Comparison of ENCODE assay signal across 23 cellular contexts in the genomic region with DNA sequence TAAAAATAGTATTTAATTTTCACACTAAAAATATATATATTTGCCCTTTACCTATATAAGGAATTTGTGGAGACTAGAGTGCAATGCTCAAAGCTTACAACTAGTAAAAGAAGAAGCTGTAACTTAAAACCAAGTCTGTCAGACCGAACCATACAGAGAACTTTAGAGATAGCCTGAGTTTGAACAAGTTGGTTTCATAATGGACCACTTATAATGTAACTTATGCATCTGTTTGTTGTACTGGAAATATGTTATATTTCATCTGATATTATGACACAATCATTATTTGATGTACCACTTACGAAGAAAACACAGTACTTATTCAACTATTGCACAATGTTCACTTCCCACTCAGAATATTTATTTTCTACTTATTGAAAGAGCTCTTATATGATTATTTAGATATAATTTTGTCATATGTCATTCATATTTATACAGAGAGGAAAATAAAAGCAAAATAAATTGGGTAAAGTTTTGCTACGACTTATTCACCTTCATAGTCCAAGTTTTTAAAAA.
DNase-seq lines count a peak whose midpoint lies in the region; ATAC-seq, FAIRE-seq and TF ChIP-seq lines count a peak whose summit lies in the region.
"Had no signal": no experiment of that assay in that cellular context is flagged by ENCODE, and none has a peak within 500 bp of the region (broad histone marks: within the 10 kb centered on the region; RNA-seq: fewer than 3 reads in every experiment).

No MANE protein-coding gene starts in this region.

- TF ChIP-seq RAD21 in HepG2 (CRISPR knock-in tag; IDR thresholded peaks at IDR 0.05): no peak
- no peak for TF ChIP-seq RAD21 in K562 (CRISPR knock-in tag; conservative IDR thresholded peaks at IDR 0.05 in 1 of 2, IDR thresholded peaks at IDR 0.05 in 1 of 2)

- ATAC-seq in HepG2: no peak
- ATAC-seq in right lobe of liver: no peak
- no peak for ATAC-seq in K562
- ATAC-seq in GM19351 (IDR thresholded peaks at IDR 0.05; ENCODE audit: unreplicated experiment): no peak
- ATAC-seq: CD8-positive, alpha-beta T cell; GM12878 had no signal

- CTCF ChIA-PET in HepG2 (lab: Yijun Ruan, JAX; ENCODE audit: low intra/inter-chr PET ratio, low total read pairs) (no interaction called here), K562 (lab: Yijun Ruan, JAX; ENCODE audit: low intra/inter-chr PET ratio) (no interaction called here)
- CTCF ChIA-PET in CD8-positive, alpha-beta memory T cell (lab: Charles Lee): no interaction called here

- no peak overlapping the region for H3K27ac Mint-ChIP-seq in CD8-positive, alpha-beta memory T cell
- H3K27ac Mint-ChIP-seq: CD4-positive, alpha-beta T cell; CD8-positive, alpha-beta T cell had no signal

- BruUV-seq in HepG2 (replicated peaks; lab: Mats Ljungman, UMichigan): no TSS peak
- BruUV-seq in K562 (replicated peaks; lab: Mats Ljungman, UMichigan): no TSS peak

- no peak for FAIRE-seq in HepG2 (lab: Jason Lieb, UNC)
- no peak for FAIRE-seq in K562 (lab: Jason Lieb, UNC)
- peak; percentile 59 for FAIRE-seq in small intestine (lab: Jason Lieb, UNC)
- FAIRE-seq: GM12878, GM12892, GM18507 had no signal

- 3% methylated on average over 3 of the region's 3 CpGs for WGBS in HepG2 (ENCODE audit: low lambda C conversion rate)
- WGBS in right lobe of liver (ENCODE audit: insufficient coverage, low coverage, low lambda C conversion rate, missing lambda C conversion rate): 45% methylated on average over 3 of the region's 3 CpGs
- WGBS in K562 (ENCODE audit: insufficient coverage, low coverage, missing lambda C conversion rate): 0% methylated on average over 3 of the region's 3 CpGs
- 48 to 56% (median 51%) methylated on average over 3 of the region's 3 CpGs for WGBS in small intestine, 3 donors

- peaks cover 0 to 41% (median 10%) of the 10 kb centered on the region in 5 donors for H3K9me3 Mint-ChIP-seq in CD8-positive, alpha-beta memory T cell
- H3K9me3 Mint-ChIP-seq: CD4-positive, alpha-beta T cell had no signal

- H3K9me1 ChIP-seq in K562 (ENCODE audit: control insufficient read depth, insufficient read depth, low read length): no peaks in the 10 kb centered on the region

- H3K27me3 ChIP-seq in HepG2 (ENCODE audit: control insufficient read depth in 1 of 2, insufficient read depth in 2 of 2, low read length in 2 of 2): no peaks in the 10 kb centered on the region
- H3K27me3 ChIP-seq in right lobe of liver: no peaks in the 10 kb centered on the region
- no peaks in the 10 kb centered on the region for H3K27me3 ChIP-seq in K562 (ENCODE audit: control insufficient read depth in 2 of 2, insufficient read depth in 2 of 2, low read length in 2 of 2)
- no peaks in the 10 kb centered on the region for H3K27me3 ChIP-seq in small intestine (ENCODE audit: control insufficient read depth in 2 of 2, insufficient read depth in 2 of 2, low read length in 2 of 2)
- no peaks in the 10 kb centered on the region for H3K27me3 ChIP-seq in CD8-positive, alpha-beta memory T cell (ENCODE audit: insufficient read depth, low read length, poor library complexity, severe bottlenecking)
- H3K27me3 ChIP-seq: BLaER1 treated with 17β-estradiol and CSF1 and Interleukin-3, amounts not matched to agents 10 nM and 100 nM had no signal

- H3K4me2 ChIP-seq in HepG2 (ENCODE audit: low read depth, low read length) (no peak overlapping the region), K562 (ENCODE audit: insufficient read depth, low read length) (no peak overlapping the region)
- H3K4me2 ChIP-seq: BLaER1 treated with 17β-estradiol and CSF1 and Interleukin-3, amounts not matched to agents 10 nM and 100 nM had no signal

- TF ChIP-seq POLR2A in HepG2 (IDR thresholded peaks at IDR 0.05; ENCODE audit: insufficient read depth in 1 of 2, low read depth in 2 of 2, low read length in 2 of 2) (no peak), right lobe of liver (IDR thresholded peaks at IDR 0.05) (no peak), K562 (conservative IDR thresholded peaks at IDR 0.05) (no peak)

- H3K79me2 ChIP-seq in HepG2 (ENCODE audit: insufficient read depth, low read length) (no peaks in the 10 kb centered on the region), K562 (ENCODE audit: control insufficient read depth, insufficient read depth, low read length) (no peaks in the 10 kb centered on the region)

- H3K4me3 ChIP-seq in HepG2 (replicated peaks in 1 of 3; ENCODE audit: insufficient read depth in 1 of 3, low read depth in 2 of 3, low read length in 3 of 3) (no peak overlapping the region), right lobe of liver (no peak overlapping the region), K562 (no peak overlapping the region), small intestine (ENCODE audit: low read depth in 1 of 2, low read length in 2 of 2) (no peak overlapping the region)
- no peak overlapping the region for H3K4me3 ChIP-seq in CD8-positive, alpha-beta memory T cell (ENCODE audit: low read length)
- H3K4me3 ChIP-seq: BLaER1 treated with 17β-estradiol and CSF1 and Interleukin-3, amounts not matched to agents 10 nM and 100 nM; GM12878 had no signal

- H3K9ac ChIP-seq in HepG2 (ENCODE audit: insufficient read depth, low read depth, low read length) (no peak overlapping the region), K562 (ENCODE audit: insufficient read depth in 1 of 2, low read depth in 2 of 2, low read length in 2 of 2) (no peak overlapping the region)
- H3K9ac ChIP-seq: BLaER1 treated with 17β-estradiol and CSF1 and Interleukin-3, amounts not matched to agents 10 nM and 100 nM had no signal

- H3K4me3 Mint-ChIP-seq in CD8-positive, alpha-beta memory T cell: no peak overlapping the region
- H3K4me3 Mint-ChIP-seq: CD4-positive, alpha-beta T cell; CD8-positive, alpha-beta T cell had no signal

- POLR2A ChIA-PET in HepG2 (lab: Yijun Ruan, JAX): no interaction called here
- POLR2A ChIA-PET in K562 (lab: Yijun Ruan, JAX): no interaction called here
- POLR2A ChIA-PET in CD8-positive, alpha-beta memory T cell (lab: Charles Lee): no interaction called here

- H3K4me1 Mint-ChIP-seq in CD8-positive, alpha-beta memory T cell: no peaks in the 10 kb centered on the region

- no peak overlapping the region for H2AFZ ChIP-seq in HepG2 (ENCODE audit: low read length)
- no peak overlapping the region for H2AFZ ChIP-seq in K562 (ENCODE audit: low read depth, low read length)

- DNase-seq in HepG2 (ENCODE audit: low spot score): no peak
- no peak for DNase-seq in right lobe of liver
- DNase-seq in K562 (ENCODE audit: extremely low read depth in 1 of 4, low spot score in 3 of 4): no peak
- no peak for DNase-seq in small intestine
- DNase-seq in CD8-positive, alpha-beta memory T cell: no peak
- DNase-seq: ACHN; CD4-positive, alpha-beta T cell; CD8-positive, alpha-beta T cell; COR-L47; DMS 273 treated with DMSO at 0.1 percent for 48 hours; DMS153; DMS53; DMS79; DND-41; EL; GDM1 had no signal

- H3K27me3 Mint-ChIP-seq in CD8-positive, alpha-beta memory T cell: no peaks in the 10 kb centered on the region
- H3K27me3 Mint-ChIP-seq: CD4-positive, alpha-beta T cell had no signal

- H3K9me3 ChIP-seq in HepG2 (ENCODE audit: low read length): no peaks in the 10 kb centered on the region
- no peaks in the 10 kb centered on the region for H3K9me3 ChIP-seq in right lobe of liver
- H3K9me3 ChIP-seq in K562 (replicated peaks; ENCODE audit: control insufficient read depth, insufficient read depth, low read depth, low read length): no peaks in the 10 kb centered on the region
- no peaks in the 10 kb centered on the region for H3K9me3 ChIP-seq in small intestine (ENCODE audit: control insufficient read depth, low read depth)
- no peaks in the 10 kb centered on the region for H3K9me3 ChIP-seq in CD8-positive, alpha-beta memory T cell (ENCODE audit: low read length)
- H3K9me3 ChIP-seq: BLaER1 treated with 17β-estradiol and CSF1 and Interleukin-3, amounts not matched to agents 10 nM and 100 nM had no signal

- in situ Hi-C loops in HepG2 (cut with HindIII; ENCODE audit: extremely low pct_ligation_motif_present, low pct_unique_long_range_greater_than_20kb) (no loop called here), K562 (cut with MboI) (no loop called here)

- TF ChIP-seq EP300 in HepG2 (IDR thresholded peaks at IDR 0.05; ENCODE audit: low read depth in 2 of 2, low read length in 2 of 2) (no peak), HepG2 (CRISPR knock-in tag; IDR thresholded peaks at IDR 0.05; ENCODE audit: borderline replicate concordance) (no peak), K562 (IDR thresholded peaks at IDR 0.05; ENCODE audit: low read length) (no peak)

- H4K20me1 ChIP-seq in HepG2 (ENCODE audit: insufficient read depth, low read length) (no peaks in the 10 kb centered on the region), K562 (replicated peaks; ENCODE audit: control insufficient read depth, insufficient read depth, low read length) (no peaks in the 10 kb centered on the region)
- H4K20me1 ChIP-seq: BLaER1 treated with 17β-estradiol and CSF1 and Interleukin-3, amounts not matched to agents 10 nM and 100 nM had no signal

- H3K4me1 ChIP-seq in HepG2 (ENCODE audit: insufficient read depth, low read length): no peaks in the 10 kb centered on the region
- no peaks in the 10 kb centered on the region for H3K4me1 ChIP-seq in right lobe of liver
- H3K4me1 ChIP-seq in K562 (replicated peaks in 1 of 2; ENCODE audit: control insufficient read depth in 2 of 2, insufficient read depth in 2 of 2, low read length in 2 of 2): no peaks in the 10 kb centered on the region
- no peaks in the 10 kb centered on the region for H3K4me1 ChIP-seq in small intestine (ENCODE audit: control insufficient read depth in 2 of 2, insufficient read depth in 1 of 2, low read depth in 1 of 2, low read length in 1 of 2)
- H3K4me1 ChIP-seq in CD8-positive, alpha-beta memory T cell (ENCODE audit: insufficient read depth, low read length): no peaks in the 10 kb centered on the region
- H3K4me1 ChIP-seq: BLaER1 treated with 17β-estradiol and CSF1 and Interleukin-3, amounts not matched to agents 10 nM and 100 nM had no signal

- TF ChIP-seq CTCF in HepG2 (CRISPR knock-in tag; IDR thresholded peaks at IDR 0.05): no peak
- no peak for TF ChIP-seq CTCF in right lobe of liver (IDR thresholded peaks at IDR 0.05)
- TF ChIP-seq CTCF in K562 (IDR thresholded peaks at IDR 0.05 in 2 of 3, conservative IDR thresholded peaks at IDR 0.05 in 1 of 3; ENCODE audit: insufficient read depth in 2 of 3, low read depth in 1 of 3, low read length in 3 of 3): no peak

- H3K27ac ChIP-seq in HepG2 (ENCODE audit: extremely low read length, insufficient read depth, low read length) (no peak overlapping the region), right lobe of liver (no peak overlapping the region), K562 (ENCODE audit: extremely low read depth, low read depth, low read length) (no peak overlapping the region), small intestine (ENCODE audit: low read depth in 1 of 2, low read length in 1 of 2) (no peak overlapping the region)
- H3K27ac ChIP-seq in CD8-positive, alpha-beta memory T cell (ENCODE audit: low read depth, low read length): no peak overlapping the region
- H3K27ac ChIP-seq: 22Rv1; BLaER1 treated with 17β-estradiol and CSF1 and Interleukin-3, amounts not matched to agents 10 nM and 100 nM; C4-2B had no signal

- H3K36me3 ChIP-seq in HepG2 (replicated peaks in 1 of 2; ENCODE audit: control insufficient read depth in 1 of 2, insufficient read depth in 2 of 2, low read length in 2 of 2) (no peaks in the 10 kb centered on the region), right lobe of liver (no peaks in the 10 kb centered on the region), K562 (ENCODE audit: control insufficient read depth, insufficient read depth, low read length) (no peaks in the 10 kb centered on the region), small intestine (ENCODE audit: control insufficient read depth in 2 of 2, insufficient read depth in 2 of 2, low read length in 2 of 2) (no peaks in the 10 kb centered on the region)
- no peaks in the 10 kb centered on the region for H3K36me3 ChIP-seq in CD8-positive, alpha-beta memory T cell (ENCODE audit: insufficient read depth, low read length)
- H3K36me3 ChIP-seq: BLaER1 treated with 17β-estradiol and CSF1 and Interleukin-3, amounts not matched to agents 10 nM and 100 nM had no signal

- no peaks in the 10 kb centered on the region for H3K36me3 Mint-ChIP-seq in CD8-positive, alpha-beta memory T cell
- H3K36me3 Mint-ChIP-seq: CD8-positive, alpha-beta T cell had no signal

- intact Hi-C loops in HepG2 (cut with micrococcal nuclease; ENCODE audit: unreplicated experiment) (no loop called here), right lobe of liver (cut with DNase I) (no loop called here), K562 (cut with micrococcal nuclease) (no loop called here)
